ENCODE assay signal across 28 cellular contexts in genomic region chr5:34865131-34865530, GRCh38. TPM values are rescaled to one million over a fixed set of nuclear protein-coding genes. Genes with fewer than 3 reads are reported as not detected.
"Had no signal": no experiment of that assay in that cellular context is flagged by ENCODE, and none has a peak within 500 bp of the region (broad histone marks: within the 10 kb centered on the region; RNA-seq: fewer than 3 reads in every experiment).

No MANE protein-coding gene starts in this region.

- H3K27ac ChIP-seq: dorsolateral prefrontal cortex, esophagus muscularis mucosa, gastrocnemius medialis, left lung, prostate gland, right atrium auricular region, stomach, thoracic aorta, upper lobe of left lung had no signal

- H3K4me1 Mint-ChIP-seq: naive thymus-derived CD4-positive, alpha-beta T cell; stimulated activated effector memory CD8-positive, alpha-beta T cell treated with anti-CD3 and anti-CD28 coated beads, Interleukin-12 subunit alpha, Interleukin-12 subunit beta, amount 100 ng/mL, for 72 hours had no signal

- H3K4me1 ChIP-seq: esophagus muscularis mucosa, gastrocnemius medialis, left lung, prostate gland, right atrium auricular region, stomach had no signal

- H3K4me3 ChIP-seq: dorsolateral prefrontal cortex, esophagus muscularis mucosa, gastrocnemius medialis, left lung, prostate gland, right atrium auricular region, stomach, thoracic aorta, tibial nerve, upper lobe of left lung had no signal

- DNase-seq: dorsolateral prefrontal cortex; effector CD8-positive, alpha-beta T cell; endodermal cell; gastrocnemius medialis; head of caudate nucleus; left cardiac atrium; left lung; mesenchymal stem cell; midbrain; naive thymus-derived CD4-positive, alpha-beta T cell; nephron progenitor cell; nucleus accumbens; stimulated activated CD4-positive, alpha-beta T cell treated with anti-CD3 and anti-CD28 coated beads, Interleukin-2, amount 100 ng/mL, for 24 hours; stimulated activated CD4-positive, alpha-beta T cell treated with anti-CD3 and anti-CD28 coated beads, Interleukin-4, amount 100 ng/mL, for 24 hours; stimulated activated naive CD4-positive, alpha-beta T cell treated with Interleukin-2 at 50 U/mL for 16 hours; stomach; upper lobe of left lung had no signal

- H3K36me3 Mint-ChIP-seq: stimulated activated effector memory CD8-positive, alpha-beta T cell treated with anti-CD3 and anti-CD28 coated beads, Interleukin-12 subunit alpha, Interleukin-12 subunit beta, amount 100 ng/mL, for 72 hours had no signal

- ATAC-seq: gastrocnemius medialis; left cardiac atrium; left lung; naive thymus-derived CD4-positive, alpha-beta T cell; sciatic nerve; stimulated activated effector memory CD8-positive, alpha-beta T cell treated with anti-CD3 and anti-CD28 coated beads, Interleukin-12 subunit alpha, Interleukin-12 subunit beta, amount 100 ng/mL, for 72 hours had no signal

- H3K9me3 ChIP-seq: esophagus muscularis mucosa, gastrocnemius medialis, left lung, prostate gland, right atrium auricular region, stomach, thoracic aorta, tibial nerve, upper lobe of left lung had no signal

- H3K4me3 Mint-ChIP-seq: endodermal cell; naive thymus-derived CD4-positive, alpha-beta T cell; nephron progenitor cell; stimulated activated effector memory CD8-positive, alpha-beta T cell treated with anti-CD3 and anti-CD28 coated beads, Interleukin-12 subunit alpha, Interleukin-12 subunit beta, amount 100 ng/mL, for 72 hours had no signal

- H3K36me3 ChIP-seq: esophagus muscularis mucosa, gastrocnemius medialis, left lung, right atrium auricular region, stomach, thoracic aorta, tibial nerve, upper lobe of left lung had no signal

- H3K9me3 Mint-ChIP-seq: endodermal cell; nephron progenitor cell; stimulated activated effector memory CD8-positive, alpha-beta T cell treated with anti-CD3 and anti-CD28 coated beads, Interleukin-12 subunit alpha, Interleukin-12 subunit beta, amount 100 ng/mL, for 72 hours had no signal

- H3K27ac Mint-ChIP-seq: naive thymus-derived CD4-positive, alpha-beta T cell; nephron progenitor cell; stimulated activated effector memory CD8-positive, alpha-beta T cell treated with anti-CD3 and anti-CD28 coated beads, Interleukin-12 subunit alpha, Interleukin-12 subunit beta, amount 100 ng/mL, for 72 hours had no signal

- H3K27me3 ChIP-seq: dorsolateral prefrontal cortex, esophagus muscularis mucosa, gastrocnemius medialis, left lung, right atrium auricular region, stomach, tibial nerve, upper lobe of left lung had no signal

RNA-seq across cellular contexts. Expression of gene TTC23L, which starts 26.2 kb away (rescaled TPM):
- total RNA-seq: epithelial cell of proximal tubule, esophagus muscularis mucosa, gastrocnemius medialis, left cardiac atrium, lung microvascular endothelial cell, skeletal muscle tissue, subcutaneous adipose tissue had no signal
- polyA plus RNA-seq: naive thymus-derived CD4-positive, alpha-beta T cell had no signal
